8 cellular contexts compared by ENCODE assay signal in the genomic region with DNA sequence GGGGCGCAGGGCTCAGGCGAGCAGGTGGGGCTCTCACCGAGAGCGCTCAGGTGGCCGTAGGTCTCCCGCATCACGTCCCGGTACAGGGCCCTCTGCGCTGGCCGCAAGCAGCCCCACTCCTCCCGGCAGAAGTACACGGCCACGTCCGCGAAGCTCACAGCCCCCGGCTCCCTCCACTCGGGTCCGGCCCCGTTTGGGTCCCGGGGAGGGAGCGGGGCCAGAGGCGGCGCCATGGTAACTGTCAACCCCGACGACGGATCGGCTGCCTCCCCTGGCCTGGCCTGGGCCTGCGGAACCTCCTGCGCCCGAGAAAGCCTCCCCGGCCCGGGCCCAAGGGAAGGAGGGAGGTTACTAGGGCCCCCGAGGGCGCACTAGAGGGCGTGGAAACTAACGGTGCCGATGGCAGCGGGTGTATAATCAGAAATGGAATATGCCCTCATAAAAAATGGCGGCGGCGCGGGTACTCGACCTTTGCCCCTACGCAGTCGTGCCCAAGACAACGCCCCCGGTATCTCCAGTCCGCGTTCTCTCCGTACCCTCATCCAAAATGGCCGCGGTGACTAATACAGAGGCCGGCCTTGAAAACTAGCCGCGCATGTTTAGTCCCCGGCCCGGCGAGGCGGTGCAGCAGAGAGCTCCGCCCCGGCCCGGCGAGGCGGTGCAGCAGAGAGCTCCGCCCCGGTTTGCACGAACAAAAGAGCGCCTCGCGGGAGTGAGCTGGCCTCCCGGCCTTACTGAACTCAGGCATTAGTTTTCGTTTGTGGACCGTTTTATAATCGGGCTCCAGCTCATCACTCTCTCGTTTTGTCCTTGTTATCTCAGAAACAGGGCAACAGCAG. TPM values are rescaled to one million over a fixed set of nuclear protein-coding genes. Genes with fewer than 3 reads are reported as not detected.
DNase-seq lines count a peak whose midpoint lies in the region; ATAC-seq, FAIRE-seq and TF ChIP-seq lines count a peak whose summit lies in the region.

A gene (minus strand): TSS at position 425 of the 839 bp plus-strand sequence. CDS start 192 bp downstream, at position 233.

- H3K4me3 ChIP-seq in pancreas: peak within 1 kb of the TSS; percentile 65 to 90 (median 88)
- H3K4me3 ChIP-seq in tibial nerve: peak within 1 kb of the TSS; percentile 70 to 90 (median 82)

- DNase-seq in NCI-H1417 (lab: John Stamatoyannopoulos, UW) (peak; percentile 94 to 99 (median 97)), SW 1271 (lab: John Stamatoyannopoulos, UW) (peak; percentile 96 to 97), Right ventricle myocardium inferior (ENCODE audit: missing footprints) (peak; percentile 99), pancreas (peak; percentile 95 to 99 (median 98)), tibial nerve (ENCODE audit: low spot score in 2 of 2) (peak; percentile 97 to 98)
- DNase-seq in activated naive CD8-positive, alpha-beta T cell treated with anti-CD3 and anti-CD28 coated beads, Interleukin-2, amount 50 U/mL, for 16 hours (ENCODE audit: low read depth, low spot score): peak; percentile 93

- H3K4me1 ChIP-seq in pancreas (peaks cover 0 to 10% (median 0%) of the 10 kb centered on the region in 3 donors), tibial nerve (peaks cover 0 to 34% (median 9%) of the 10 kb centered on the region in 4 donors)

- H3K9me3 ChIP-seq in pancreas (no peaks in the 10 kb centered on the region), tibial nerve (no peaks in the 10 kb centered on the region)

- H3K36me3 ChIP-seq in pancreas: peaks cover 0 to 16% (median 7%) of the 10 kb centered on the region in 3 donors
- H3K36me3 ChIP-seq in tibial nerve: peaks cover 0 to 30% (median 6%) of the 10 kb centered on the region in 3 donors

- TF ChIP-seq POLR2A in tibial nerve (IDR thresholded peaks at IDR 0.05): peak; percentile 19 to 44

- peak; percentile 95 for FAIRE-seq in pancreas (lab: Jason Lieb, UNC)

- ATAC-seq in HG02678 (IDR thresholded peaks at IDR 0.05; ENCODE audit: unreplicated experiment) (peak; percentile 87), Right ventricle myocardium inferior (peak; percentile 98), pancreas (peak; percentile 93 to 98 (median 96))

- H3K27ac ChIP-seq in pancreas (peak within 1 kb of the TSS; percentile 91 to 97 (median 96)), tibial nerve (peak within 1 kb of the TSS; percentile 75 to 98 (median 95))

- intact Hi-C loops in Right ventricle myocardium inferior (cut with DNase I): loop anchor here (1.0 kb wide), 1 partner anchor 23 kb away; no protein-coding TSS in a partner anchor
- intact Hi-C loops in pancreas (cut with DNase I): no loop called here

- peak; percentile 83 to 86 for TF ChIP-seq EP300 in tibial nerve (IDR thresholded peaks at IDR 0.05)

- no peaks in the 10 kb centered on the region for H3K27me3 ChIP-seq in pancreas
- H3K27me3 ChIP-seq in tibial nerve: no peaks in the 10 kb centered on the region

- TF ChIP-seq CTCF in GM12872 (IDR thresholded peaks at IDR 0.05; ENCODE audit: insufficient read depth, low read depth, low read length) (0 out of 3 replicates have a peak, but pooled peaks have one; percentile 7), pancreas (IDR thresholded peaks at IDR 0.05) (no peak), tibial nerve (IDR thresholded peaks at IDR 0.05) (peak in 4 of 5 experiments; percentile 2 to 36 (median 6))

- WGBS in pancreas, 2 donors: 0% methylated on average over 75 of the region's 75 CpGs
- 0 to 2% methylated on average over 33 to 47 of the region's 75 CpGs for WGBS in tibial nerve, 2 donors

RNA-seq across cellular contexts. Expression of the gene that starts here (rescaled TPM):
- 10.0 TPM for total RNA-seq in Right ventricle myocardium inferior
- 1 to 10 TPM; 3.1 to 5.6 (median 4.0) TPM for total RNA-seq in pancreas
- polyA plus RNA-seq in pancreas: 1 to 10 TPM; 4.8 to 5.4 TPM
- 10 to 100 TPM; 12.5 to 16.7 (median 15.3) TPM for total RNA-seq in tibial nerve

Comparison
In these comparisons a context has a peak if more than half of its experiments do, and no peak if none do; other contexts are left out.
1. Peak in every context shown above with its lines: DNase-seq, ATAC-seq, H3K4me3 ChIP-seq and H3K27ac ChIP-seq.
2. CTCF ChIP-seq: peak in GM12872 (single experiment) and tibial nerve (4 of 5); none in pancreas (0 of 4).